Comparison of ENCODE assay signal across 1 cellular context in the genomic region with DNA sequence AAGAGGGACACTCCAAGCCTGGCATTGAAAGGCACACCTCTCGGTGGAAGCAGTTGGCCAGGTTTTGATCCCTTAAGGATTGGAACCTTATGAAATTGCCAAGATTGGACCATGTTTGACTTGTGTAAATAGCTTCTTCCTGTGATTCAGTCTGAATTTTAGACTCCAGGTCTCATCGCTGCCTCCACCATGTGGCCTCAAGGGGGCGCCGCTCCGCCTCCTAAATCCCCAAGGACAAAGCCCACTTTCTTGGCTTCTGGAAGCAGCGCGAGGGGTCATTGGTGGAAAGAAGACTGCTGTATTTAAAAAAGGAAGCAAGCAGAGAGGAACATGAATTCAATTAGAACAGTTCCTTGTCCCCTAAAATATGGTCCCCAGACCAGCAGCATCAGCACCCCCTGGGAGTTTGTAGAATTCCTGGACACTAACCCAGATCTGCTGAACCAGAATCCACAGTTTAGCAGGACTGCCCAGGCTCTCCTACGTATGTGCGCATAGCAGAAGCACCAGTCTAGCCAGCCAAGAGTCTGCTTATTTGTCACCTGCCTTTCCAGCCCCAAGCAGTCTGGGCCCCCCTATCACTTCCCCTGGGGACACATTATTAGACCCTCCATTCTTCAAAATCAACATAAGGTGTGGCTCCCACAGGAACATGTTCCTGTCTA.
TF ChIP-seq lines count a peak whose summit lies in the region.

No MANE protein-coding gene starts in this region.

TF ChIP-seq in H1, 55 proteins besides CTCF, POLR2A, EP300 and RAD21 (continued from another document):
- TF ChIP-seq MAX (IDR thresholded peaks at IDR 0.05) = peak; percentile 38; the same call in 1 of the 2 replicates
TF ChIP-seq in H1: peak in this region for 1.
